Comparison of ENCODE assay signal across 13 cellular contexts in the genomic region with DNA sequence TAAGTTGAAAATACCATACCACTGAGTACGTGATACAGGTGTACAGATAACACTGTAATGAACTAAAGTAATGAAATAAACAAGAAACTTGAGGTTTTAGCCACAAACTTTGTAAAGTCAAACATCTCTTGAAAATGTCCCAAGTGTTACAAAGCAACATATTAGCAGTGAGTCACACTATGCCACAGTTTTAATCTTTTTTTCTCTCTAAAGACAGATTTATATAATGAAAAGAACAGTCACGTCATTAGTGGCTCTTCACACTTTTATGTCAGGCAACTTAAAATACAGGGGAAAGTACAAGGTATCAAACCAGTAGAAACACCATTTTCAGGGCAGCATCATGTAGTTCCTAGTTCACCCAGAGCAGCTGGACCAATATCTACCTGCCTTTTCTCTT. TPM values are rescaled to one million over a fixed set of nuclear protein-coding genes. Genes with fewer than 3 reads are reported as not detected.
DNase-seq lines count a peak whose midpoint lies in the region; ATAC-seq, FAIRE-seq and TF ChIP-seq lines count a peak whose summit lies in the region.
"Had no signal": no experiment of that assay in that cellular context is flagged by ENCODE, and none has a peak within 500 bp of the region (broad histone marks: within the 10 kb centered on the region; RNA-seq: fewer than 3 reads in every experiment).

No MANE protein-coding gene starts in this region.

- H3K4me3 Mint-ChIP-seq in activated T-cell treated with anti-CD3 and anti-CD28 coated beads, Interleukin-2, amount 50 U/mL, for 72 hours, result peak overlapping the region in 1 of 2 donors; percentile 14
- no peak overlapping the region; the same call in 1 of the 2 replicates for H3K4me3 Mint-ChIP-seq in HFFc6
- no peak overlapping the region for H3K4me3 Mint-ChIP-seq in central memory CD8-positive, alpha-beta T cell
- H3K4me3 Mint-ChIP-seq: H9, type B pancreatic cell had no signal

- H3K9me3 Mint-ChIP-seq in activated T-cell treated with anti-CD3 and anti-CD28 coated beads, Interleukin-2, amount 50 U/mL, for 72 hours, result no peaks in the 10 kb centered on the region
- H3K9me3 Mint-ChIP-seq in HFFc6, result no peaks in the 10 kb centered on the region
- H3K9me3 Mint-ChIP-seq in central memory CD8-positive, alpha-beta T cell, result no peaks in the 10 kb centered on the region
- H3K9me3 Mint-ChIP-seq: H9, type B pancreatic cell had no signal

- H3K27ac ChIP-seq in pancreas, result no peak overlapping the region
- H3K27ac ChIP-seq: VCaP had no signal

- H3K36me3 ChIP-seq in skeletal muscle satellite cell (ENCODE audit: insufficient read depth, low read length) (peaks cover 55% of the 10 kb centered on the region), pancreas (peaks cover 0 to 4% (median 0%) of the 10 kb centered on the region in 3 donors)

- H3K4me1 Mint-ChIP-seq in activated T-cell treated with anti-CD3 and anti-CD28 coated beads, Interleukin-2, amount 50 U/mL, for 72 hours (ENCODE audit: low read depth), result peaks cover 18% of the 10 kb centered on the region
- peaks cover 24% of the 10 kb centered on the region for H3K4me1 Mint-ChIP-seq in HFFc6 (ENCODE audit: low read depth)
- peaks cover 8% of the 10 kb centered on the region for H3K4me1 Mint-ChIP-seq in central memory CD8-positive, alpha-beta T cell
- H3K4me1 Mint-ChIP-seq: H9 had no signal

- DNase-seq in activated T-cell treated with anti-CD3 and anti-CD28 coated beads, Interleukin-2, amount 50 U/mL, for 72 hours, result no peak
- no peak for DNase-seq in activated T-cell treated with anti-CD3 and anti-CD28 coated beads, Interleukin-2, amount 50 U/mL, for 48 hours
- DNase-seq in HFFc6, result no peak
- no peak for DNase-seq in central memory CD8-positive, alpha-beta T cell (ENCODE audit: low spot score in 2 of 2)
- no peak for DNase-seq in NCI-H748 (lab: John Stamatoyannopoulos, UW; ENCODE audit: unreplicated experiment)
- DNase-seq in pancreas, result no peak
- no peak for DNase-seq in NK-92 (lab: John Stamatoyannopoulos, UW; ENCODE audit: unreplicated experiment)
- DNase-seq: effector CD4-positive, alpha-beta T cell; H9; MM.1S had no signal

- no peak overlapping the region for H3K27ac Mint-ChIP-seq in activated T-cell treated with anti-CD3 and anti-CD28 coated beads, Interleukin-2, amount 50 U/mL, for 72 hours
- H3K27ac Mint-ChIP-seq in HFFc6, result peak overlapping the region; percentile 58; the same call in 1 of the 2 replicates
- no peak overlapping the region for H3K27ac Mint-ChIP-seq in central memory CD8-positive, alpha-beta T cell (ENCODE audit: low read depth)
- H3K27ac Mint-ChIP-seq: type B pancreatic cell had no signal

- peak overlapping the region; percentile 64 for H3K9ac ChIP-seq in skeletal muscle satellite cell (ENCODE audit: low read depth, low read length)

- no peaks in the 10 kb centered on the region for H3K27me3 ChIP-seq in skeletal muscle satellite cell (ENCODE audit: control insufficient read depth, insufficient read depth, low read length)
- no peaks in the 10 kb centered on the region for H3K27me3 ChIP-seq in pancreas

- H3K9me3 ChIP-seq in skeletal muscle satellite cell (replicated peaks; ENCODE audit: low read length) (no peaks in the 10 kb centered on the region), pancreas (no peaks in the 10 kb centered on the region)

- no peaks in the 10 kb centered on the region for H3K36me3 Mint-ChIP-seq in activated T-cell treated with anti-CD3 and anti-CD28 coated beads, Interleukin-2, amount 50 U/mL, for 72 hours (ENCODE audit: insufficient read depth in 2 of 2)
- peaks cover 27% of the 10 kb centered on the region for H3K36me3 Mint-ChIP-seq in HFFc6 (ENCODE audit: low read depth)
- H3K36me3 Mint-ChIP-seq in central memory CD8-positive, alpha-beta T cell (ENCODE audit: insufficient read depth), result no peaks in the 10 kb centered on the region

- intact Hi-C loops in pancreas (cut with DNase I), result no loop called here

- peak; percentile 80 to 83 for ATAC-seq in activated T-cell treated with anti-CD3 and anti-CD28 coated beads, Interleukin-2, amount 50 U/mL, for 72 hours (replicated peaks in 1 of 2)
- peak; percentile 94 for ATAC-seq in central memory CD8-positive, alpha-beta T cell (replicated peaks; ENCODE audit: extremely low read depth, poor library complexity, severe bottlenecking)
- no peak for ATAC-seq in pancreas

- H3K4me1 ChIP-seq in skeletal muscle satellite cell (ENCODE audit: control insufficient read depth, insufficient read depth, low read length), result peaks cover 55% of the 10 kb centered on the region
- H3K4me1 ChIP-seq in pancreas, result peaks cover 0 to 10% (median 9%) of the 10 kb centered on the region in 3 donors

- TF ChIP-seq CTCF in HFFc6 (IDR thresholded peaks at IDR 0.05) (no peak), pancreas (IDR thresholded peaks at IDR 0.05) (no peak)

- FAIRE-seq in pancreas (lab: Jason Lieb, UNC), result no peak

- H3K4me2 ChIP-seq in skeletal muscle satellite cell (ENCODE audit: low read length), result peak overlapping the region; percentile 62

- no peaks in the 10 kb centered on the region for H3K27me3 Mint-ChIP-seq in activated T-cell treated with anti-CD3 and anti-CD28 coated beads, Interleukin-2, amount 50 U/mL, for 72 hours (ENCODE audit: low read depth)
- no peaks in the 10 kb centered on the region for H3K27me3 Mint-ChIP-seq in HFFc6 (ENCODE audit: insufficient read depth)
- no peaks in the 10 kb centered on the region for H3K27me3 Mint-ChIP-seq in central memory CD8-positive, alpha-beta T cell
- H3K27me3 Mint-ChIP-seq: type B pancreatic cell had no signal

- WGBS in pancreas, 2 donors, result 89 to 96% methylated on average over 2 of the region's 2 CpGs

- H3K4me3 ChIP-seq in skeletal muscle satellite cell (ENCODE audit: low read length) (no peak overlapping the region), pancreas (no peak overlapping the region)

RNA-seq across cellular contexts. Expression of a gene that starts 42.1 kb away (rescaled TPM):
- 1 to 10 TPM; 3.7 to 6.0 TPM for total RNA-seq in activated T-cell treated with anti-CD3 and anti-CD28 coated beads, Interleukin-2, amount 50 U/mL, for 72 hours
- total RNA-seq in HFFc6 (2021; fragmentation: NEBNext Ultra II Directional; extraction: Animal tissue kit (Norgen Biotek cat#: 25700)), result 10 to 100 TPM; 40.9 to 49.5 (median 46.9) TPM
- 25.1 and 29.9 TPM in 2 replicates for total RNA-seq in skeletal muscle satellite cell (2012; rRNA removed)
- total RNA-seq in pancreas, result 10 to 100 TPM in 5 of 6 donors, 1 to 10 TPM in 1; 7.6 to 19.2 (median 13.7) TPM
- 1 to 10 TPM; 2.3 to 3.7 TPM for polyA plus RNA-seq in pancreas

Comparison
In these comparisons a context has a peak if more than half of its experiments do, and no peak if none do; other contexts are left out.
1. ATAC-seq: peak in activated T-cell treated with anti-CD3 and anti-CD28 coated beads, Interleukin-2, amount 50 U/mL, for 72 hours (2 of 2) and central memory CD8-positive, alpha-beta T cell (single experiment); none in pancreas (0 of 4).